In the genomic region with DNA sequence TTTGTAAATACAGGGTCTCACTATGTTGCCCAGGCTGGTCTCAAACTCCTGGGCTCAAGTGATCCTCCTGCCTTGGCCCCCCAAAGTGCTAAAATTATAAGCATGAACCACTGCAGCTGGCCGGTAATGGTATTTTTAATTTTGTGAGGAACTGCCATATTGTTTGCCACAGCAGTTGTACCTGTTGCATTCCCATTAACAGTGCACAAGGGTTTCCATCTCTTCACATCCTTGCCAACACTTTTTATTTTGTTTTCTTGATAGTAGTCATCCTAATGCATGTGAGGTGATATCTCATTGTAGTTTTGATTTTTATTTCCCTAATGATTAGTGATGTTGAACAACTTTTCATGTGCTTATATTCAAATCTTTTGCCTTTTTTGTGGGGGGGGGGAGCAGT, we compare ENCODE assay signal across 33 cellular contexts. TPM values are rescaled to one million over a fixed set of nuclear protein-coding genes. Genes with fewer than 3 reads are reported as not detected.
"Had no signal": no experiment of that assay in that cellular context is flagged by ENCODE, and none has a peak within 500 bp of the region (broad histone marks: within the 10 kb centered on the region; RNA-seq: fewer than 3 reads in every experiment).

No MANE protein-coding gene starts in this region.

- H3K4me3 Mint-ChIP-seq: stimulated activated effector memory CD8-positive, alpha-beta T cell treated with anti-CD3 and anti-CD28 coated beads, Interleukin-12 subunit alpha, Interleukin-12 subunit beta, amount 100 ng/mL, for 72 hours; stimulated activated memory B cell treated with anti-CD40 and anti-IgM and Interleukin-4, amounts not matched to agents 10 μg/mL and 1 μg/mL and 100 μg/mL, for 72 hours; stimulated activated naive B cell treated with anti-CD40 and anti-IgM and Interleukin-4, amounts not matched to agents 10 μg/mL and 1 μg/mL and 100 μg/mL, for 72 hours; stimulated activated naive CD8-positive, alpha-beta T cell treated with anti-CD3 and anti-CD28 coated beads, Interleukin-15, amount 100 ng/mL, for 72 hours; stimulated activated naive CD8-positive, alpha-beta T cell treated with anti-CD3 and anti-CD28 coated beads, Interleukin-15, Interleukin-2, amounts not matched to agents 100 ng/mL and 50 ng/mL, for 24 hours; type B pancreatic cell had no signal

- H3K36me3 Mint-ChIP-seq: stimulated activated effector memory CD8-positive, alpha-beta T cell treated with anti-CD3 and anti-CD28 coated beads, Interleukin-12 subunit alpha, Interleukin-12 subunit beta, amount 100 ng/mL, for 72 hours; type B pancreatic cell had no signal

- H3K4me3 ChIP-seq: stomach, suprapubic skin, testis, thoracic aorta, thyroid gland, tibial artery, tibial nerve, transverse colon, upper lobe of left lung, upper lobe of right lung, uterus, vagina had no signal

- H3K4me1 Mint-ChIP-seq: stimulated activated effector memory CD8-positive, alpha-beta T cell treated with anti-CD3 and anti-CD28 coated beads, Interleukin-12 subunit alpha, Interleukin-12 subunit beta, amount 100 ng/mL, for 72 hours; stimulated activated memory B cell treated with anti-CD40 and anti-IgM and Interleukin-4, amounts not matched to agents 10 μg/mL and 1 μg/mL and 100 μg/mL, for 72 hours; stimulated activated naive B cell treated with anti-CD40 and anti-IgM and Interleukin-4, amounts not matched to agents 10 μg/mL and 1 μg/mL and 100 μg/mL, for 72 hours; stimulated activated naive CD8-positive, alpha-beta T cell treated with anti-CD3 and anti-CD28 coated beads, Interleukin-15, amount 100 ng/mL, for 72 hours had no signal

- H3K27me3 Mint-ChIP-seq: type B pancreatic cell had no signal

- ATAC-seq: stimulated activated effector memory CD8-positive, alpha-beta T cell treated with anti-CD3 and anti-CD28 coated beads, Interleukin-12 subunit alpha, Interleukin-12 subunit beta, amount 100 ng/mL, for 72 hours; stimulated activated memory B cell treated with anti-CD40 and anti-IgM and Interleukin-4, amounts not matched to agents 10 μg/mL and 1 μg/mL and 100 μg/mL, for 72 hours; stimulated activated naive B cell treated with anti-CD40 and anti-IgM and Interleukin-4, amounts not matched to agents 10 μg/mL and 1 μg/mL and 100 μg/mL, for 72 hours; stimulated activated naive CD8-positive, alpha-beta T cell treated with anti-CD3 and anti-CD28 coated beads, Interleukin-15, amount 100 ng/mL, for 72 hours; stimulated activated naive CD8-positive, alpha-beta T cell treated with anti-CD3 and anti-CD28 coated beads, Interleukin-15, Interleukin-2, amounts not matched to agents 100 U/mL and 50 U/mL, for 24 hours; upper lobe of right lung had no signal

- H3K9me3 ChIP-seq: testis, thyroid gland, uterus, vagina had no signal

- DNase-seq: stimulated activated CD4-positive, alpha-beta T cell treated with anti-CD3 and anti-CD28 coated beads, Interleukin-2, amount 100 ng/mL, for 48 hours; stimulated activated CD4-positive, alpha-beta T cell treated with anti-CD3 and anti-CD28 coated beads, Interleukin-4, amount 100 ng/mL, for 1 hour; stimulated activated CD4-positive, alpha-beta T cell treated with anti-CD3 and anti-CD28 coated beads, Interleukin-4, amount 100 ng/mL, for 24 hours; stimulated activated CD4-positive, alpha-beta T cell treated with anti-CD3 and anti-CD28 coated beads, Interleukin-4, amount 100 ng/mL, for 4 hours; stimulated activated CD8-positive, alpha-beta memory T cell treated with anti-CD3 and anti-CD28 coated beads, Interleukin-4, amount 100 ng/mL, for 48 hours; stimulated activated naive B cell treated with anti-CD40 and anti-IgM and Interleukin-4, amounts not matched to agents 10 μg/mL and 1 μg/mL and 100 μg/mL, for 72 hours; stimulated activated naive CD4-positive, alpha-beta T cell; stimulated activated naive CD4-positive, alpha-beta T cell treated with Interleukin-2 at 50 U/mL for 16 hours; stimulated activated naive CD8-positive, alpha-beta T cell treated with anti-CD3 and anti-CD28 coated beads, Interleukin-15, amount 100 ng/mL, for 72 hours; stimulated activated naive CD8-positive, alpha-beta T cell treated with anti-CD3 and anti-CD28 coated beads, Interleukin-15, Interleukin-2, amounts not matched to agents 100 U/mL and 50 U/mL, for 24 hours; stomach; substantia nigra; testis; thyroid gland; tibial artery; transverse colon; trophoblast cell; upper lobe of right lung; uterus had no signal

- H3K4me1 ChIP-seq: stomach, suprapubic skin, testis, thyroid gland, tibial artery, tibial nerve, transverse colon, upper lobe of left lung, upper lobe of right lung, uterus, vagina had no signal

- H3K9me3 Mint-ChIP-seq: type B pancreatic cell had no signal

- H3K27me3 ChIP-seq: stomach, suprapubic skin, testis, thyroid gland, tibial artery, tibial nerve, transverse colon, upper lobe of left lung, uterus, vagina had no signal

- FAIRE-seq: urothelium cell line had no signal

- H3K36me3 ChIP-seq: stomach, suprapubic skin, thoracic aorta, thyroid gland, tibial artery, tibial nerve, transverse colon, upper lobe of left lung, upper lobe of right lung, uterus, vagina had no signal

- H3K27ac Mint-ChIP-seq: stimulated activated effector memory CD8-positive, alpha-beta T cell treated with anti-CD3 and anti-CD28 coated beads, Interleukin-12 subunit alpha, Interleukin-12 subunit beta, amount 100 ng/mL, for 72 hours; stimulated activated memory B cell treated with anti-CD40 and anti-IgM and Interleukin-4, amounts not matched to agents 10 μg/mL and 1 μg/mL and 100 μg/mL, for 72 hours; stimulated activated naive B cell treated with anti-CD40 and anti-IgM and Interleukin-4, amounts not matched to agents 10 μg/mL and 1 μg/mL and 100 μg/mL, for 72 hours; stimulated activated naive CD8-positive, alpha-beta T cell treated with anti-CD3 and anti-CD28 coated beads, Interleukin-15, amount 100 ng/mL, for 72 hours; stimulated activated naive CD8-positive, alpha-beta T cell treated with anti-CD3 and anti-CD28 coated beads, Interleukin-15, Interleukin-2, amounts not matched to agents 100 ng/mL and 50 ng/mL, for 24 hours; type B pancreatic cell had no signal

- H3K27ac ChIP-seq: stomach, suprapubic skin, testis, thoracic aorta, thyroid gland, tibial artery, tibial nerve, transverse colon, upper lobe of left lung, upper lobe of right lung, uterus, vagina had no signal

RNA-seq across cellular contexts. Expression of a gene that starts 13.5 kb away (rescaled TPM):
- total RNA-seq: subcutaneous adipose tissue, suprapubic skin, temporal lobe, thoracic aorta, thyroid gland, transverse colon, upper lobe of left lung, upper lobe of right lung, ureter, urinary bladder, uterus, vagina had no signal
- polyA plus RNA-seq: stomach, urinary bladder had no signal

RNA-seq across cellular contexts. Expression of a gene that starts 41.5 kb away (rescaled TPM):
- total RNA-seq: temporal lobe, thoracic aorta, vagina had no signal
